In genomic region chr9:115198018-115198417, GRCh38 we compare ENCODE assay signal across 11 cellular contexts.
DNase-seq lines count a peak whose midpoint lies in the region; ATAC-seq and TF ChIP-seq lines count a peak whose summit lies in the region.
"Had no signal": no experiment of that assay in that cellular context is flagged by ENCODE, and none has a peak within 500 bp of the region (broad histone marks: within the 10 kb centered on the region; RNA-seq: fewer than 3 reads in every experiment).

No MANE protein-coding gene starts in this region.

- no peaks in the 10 kb centered on the region for H3K9me2 ChIP-seq in PC-3 (replicated peaks; ENCODE audit: low read length)

- no peak overlapping the region for H3K27ac Mint-ChIP-seq in neural progenitor cell
- H3K27ac Mint-ChIP-seq: activated T-helper 2 cell treated with anti-CD3 and anti-CD28 coated beads, Interferon-gamma antibody, Interleukin-2, Interleukin-4, amounts not matched to agents 10 μg/mL and 5 μg/mL and 100 μg/mL, durations not matched to agents 14 hours and 24 hours and 36 hours had no signal

- H2AFZ ChIP-seq in PC-3 (ENCODE audit: low read length) (peak overlapping the region; percentile 55), neural progenitor cell (replicated peaks) (peak overlapping the region; percentile 7)

- H3K4me3 ChIP-seq in PC-3 (ENCODE audit: low read length) (no peak overlapping the region), neural progenitor cell (no peak overlapping the region)

- intact Hi-C loops in PC-3 (cut with micrococcal nuclease) = no loop called here

- H3K4me1 ChIP-seq in PC-3 (ENCODE audit: insufficient read depth, low read length) = peaks cover 9% of the 10 kb centered on the region
- peaks cover 13% of the 10 kb centered on the region for H3K4me1 ChIP-seq in neural progenitor cell

- TF ChIP-seq CTCF in PC-3 (conservative IDR thresholded peaks at IDR 0.05; ENCODE audit: low read depth, low read length) (no peak), neural progenitor cell (IDR thresholded peaks at IDR 0.05) (no peak)

- H3K36me3 ChIP-seq in PC-3 (ENCODE audit: low read depth, low read length) = no peaks in the 10 kb centered on the region
- no peaks in the 10 kb centered on the region for H3K36me3 ChIP-seq in neural progenitor cell

- H3K9me3 Mint-ChIP-seq in neural progenitor cell = no peaks in the 10 kb centered on the region
- H3K9me3 Mint-ChIP-seq: activated T-helper 2 cell treated with anti-CD3 and anti-CD28 coated beads, Interferon-gamma antibody, Interleukin-2, Interleukin-4, amounts not matched to agents 10 μg/mL and 5 μg/mL and 100 μg/mL, durations not matched to agents 14 hours and 24 hours and 36 hours had no signal

- no peaks in the 10 kb centered on the region for H3K27me3 ChIP-seq in PC-3 (ENCODE audit: low read length)
- no peaks in the 10 kb centered on the region for H3K27me3 ChIP-seq in neural progenitor cell

- no TSS peak for BruUV-seq in PC-3 (replicated peaks; lab: Mats Ljungman, UMichigan)

- H3K4me3 Mint-ChIP-seq in neural progenitor cell = no peak overlapping the region

- peaks cover 7% of the 10 kb centered on the region for H3K4me1 Mint-ChIP-seq in neural progenitor cell

- peak; percentile 69 for ATAC-seq in PC-3
- no peak for ATAC-seq in GM19452 (IDR thresholded peaks at IDR 0.05; ENCODE audit: unreplicated experiment)

- H4K20me1 ChIP-seq in PC-3 (ENCODE audit: low read length) (no peaks in the 10 kb centered on the region), neural progenitor cell (ENCODE audit: low read depth) (no peaks in the 10 kb centered on the region)

- H3F3A ChIP-seq in PC-3 (ENCODE audit: low read length, unreplicated experiment) = no peaks in the 10 kb centered on the region
- H3F3A ChIP-seq in neural progenitor cell (ENCODE audit: low read depth) = no peaks in the 10 kb centered on the region

- no peaks in the 10 kb centered on the region for H3K9me3 ChIP-seq in PC-3 (ENCODE audit: low read length)
- no peaks in the 10 kb centered on the region for H3K9me3 ChIP-seq in neural progenitor cell (ENCODE audit: low read depth)

- no peaks in the 10 kb centered on the region for H3K79me2 ChIP-seq in PC-3 (ENCODE audit: low read length)
- no peaks in the 10 kb centered on the region for H3K79me2 ChIP-seq in neural progenitor cell (ENCODE audit: low read depth)

- CTCF ChIA-PET in PC-3 (lab: Charles Lee) = no interaction called here

- peak; percentile 85 for DNase-seq in Daoy (ENCODE audit: low read depth)
- peak; percentile 32 for DNase-seq in PC-3
- peak; percentile 38 for DNase-seq in fibroblast of peridontal ligament (ENCODE audit: extremely low read depth)
- DNase-seq in neural progenitor cell (ENCODE audit: low spot score) = peak; percentile 13
- no peak for DNase-seq in stimulated activated CD4-positive, alpha-beta T cell treated with anti-CD3 and anti-CD28 coated beads, Interleukin-2, amount 100 ng/mL, for 48 hours
- DNase-seq in DMS153 (lab: John Stamatoyannopoulos, UW) = no peak
- DNase-seq in NK-92 treated with Interleukin-12 subunit alpha and Interleukin-12 subunit beta, amount 100 ng/mL, for 24 hours (lab: John Stamatoyannopoulos, UW) = no peak
- DNase-seq: KG1, NCI-H774 had no signal

- H3K36me3 Mint-ChIP-seq in neural progenitor cell = no peaks in the 10 kb centered on the region

- POLR2A ChIA-PET in PC-3 (lab: Charles Lee; ENCODE audit: unreplicated experiment) = no interaction called here

- no peak overlapping the region for H3K27ac ChIP-seq in PC-3 (ENCODE audit: low read length)
- no peak overlapping the region for H3K27ac ChIP-seq in neural progenitor cell

- H3K4me2 ChIP-seq in PC-3 (ENCODE audit: low read length) = peak overlapping the region; percentile 11
- H3K4me2 ChIP-seq in neural progenitor cell = no peak overlapping the region

- H3K9ac ChIP-seq in PC-3 (ENCODE audit: low read length) (no peak overlapping the region), neural progenitor cell (no peak overlapping the region)

- H3K27me3 Mint-ChIP-seq in neural progenitor cell (ENCODE audit: insufficient read depth, low read depth) = peaks cover 4% of the 10 kb centered on the region

Comparison
In these comparisons a context has a peak if more than half of its experiments do, and no peak if none do; other contexts are left out.
1. DNase-seq: peak in Daoy (single experiment), PC-3 (single experiment), fibroblast of peridontal ligament (single experiment) and neural progenitor cell (single experiment); none in stimulated activated CD4-positive, alpha-beta T cell treated with anti-CD3 and anti-CD28 coated beads, Interleukin-2, amount 100 ng/mL, for 48 hours (0 of 2), DMS153 (single experiment) and NK-92 treated with Interleukin-12 subunit alpha and Interleukin-12 subunit beta, amount 100 ng/mL, for 24 hours (single experiment).